ENCODE assay signal across 24 cellular contexts in the genomic region with DNA sequence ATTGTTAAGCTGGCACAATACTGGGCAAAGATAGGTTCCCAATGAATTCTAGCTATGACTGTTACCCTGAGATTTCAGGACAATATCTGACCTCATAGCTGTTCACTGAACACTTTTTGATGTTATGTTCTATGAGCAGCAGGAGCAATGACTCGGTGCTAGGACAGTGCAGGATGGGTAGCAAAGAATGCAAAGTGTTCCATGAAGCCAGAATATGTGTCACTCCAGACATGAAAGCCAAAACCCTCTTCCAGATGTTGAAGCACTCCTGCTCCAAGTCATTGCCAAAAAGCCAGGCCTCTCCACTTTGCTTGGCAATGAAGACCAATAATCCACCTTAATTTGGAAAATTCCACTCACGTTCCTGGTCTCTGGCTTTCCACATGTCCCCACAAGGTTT.
"Had no signal": no experiment of that assay in that cellular context is flagged by ENCODE, and none has a peak within 500 bp of the region (broad histone marks: within the 10 kb centered on the region; RNA-seq: fewer than 3 reads in every experiment).

No MANE protein-coding gene starts in this region.

- H3K4me3 Mint-ChIP-seq: activated B cell treated with CpG ODN at 0.5 μM for 24 hours; activated CD4-positive, alpha-beta memory T cell treated with anti-CD3 and anti-CD28 coated beads, Interleukin-2, amount 10 ng/mL, durations not matched to agents 7 days and 5 days; activated CD8-positive, alpha-beta memory T cell treated with anti-CD3 and anti-CD28 coated beads, Interleukin-2, amount 10 ng/mL, durations not matched to agents 7 days and 5 days; activated naive CD8-positive, alpha-beta T cell treated with anti-CD3 and anti-CD28 coated beads, Interleukin-2, amount 10 ng/mL, durations not matched to agents 7 days and 5 days; activated T-helper 17 cell treated with anti-CD3 and anti-CD28 coated beads, Interleukin-2, amount 50 U/mL, for 72 hours; mesothelial cell of epicardium; nephron; stimulated activated naive CD8-positive, alpha-beta T cell treated with anti-CD3 and anti-CD28 coated beads, Interleukin-15, Interleukin-2, amounts not matched to agents 100 ng/mL and 50 ng/mL, for 24 hours; type B pancreatic cell had no signal

- H3K4me3 ChIP-seq: lung had no signal

- H3K27me3 Mint-ChIP-seq: activated CD4-positive, alpha-beta memory T cell treated with anti-CD3 and anti-CD28 coated beads, Interleukin-2, amount 10 ng/mL, durations not matched to agents 7 days and 5 days; activated naive CD8-positive, alpha-beta T cell treated with anti-CD3 and anti-CD28 coated beads, Interleukin-2, amount 10 ng/mL, durations not matched to agents 7 days and 5 days had no signal

- H3K36me3 Mint-ChIP-seq: activated CD8-positive, alpha-beta memory T cell treated with anti-CD3 and anti-CD28 coated beads, Interleukin-2, amount 10 ng/mL, durations not matched to agents 7 days and 5 days; activated naive CD8-positive, alpha-beta T cell treated with anti-CD3 and anti-CD28 coated beads, Interleukin-2, amount 10 ng/mL, durations not matched to agents 7 days and 5 days; mesothelial cell of epicardium; type B pancreatic cell had no signal

- H3K27ac Mint-ChIP-seq: activated B cell treated with CpG ODN at 0.5 μM for 24 hours; activated CD4-positive, alpha-beta memory T cell treated with anti-CD3 and anti-CD28 coated beads, Interleukin-2, amount 10 ng/mL, durations not matched to agents 7 days and 5 days; activated CD8-positive, alpha-beta memory T cell treated with anti-CD3 and anti-CD28 coated beads, Interleukin-2, amount 10 ng/mL, durations not matched to agents 7 days and 5 days; activated naive CD8-positive, alpha-beta T cell treated with anti-CD3 and anti-CD28 coated beads, Interleukin-2, amount 10 ng/mL, durations not matched to agents 7 days and 5 days; activated T-helper 17 cell treated with anti-CD3 and anti-CD28 coated beads, Interleukin-2, amount 50 U/mL, for 72 hours; mesothelial cell of epicardium; nephron; stimulated activated naive CD8-positive, alpha-beta T cell treated with anti-CD3 and anti-CD28 coated beads, Interleukin-15, Interleukin-2, amounts not matched to agents 100 ng/mL and 50 ng/mL, for 24 hours; type B pancreatic cell had no signal

- ATAC-seq: activated CD8-positive, alpha-beta memory T cell treated with anti-CD3 and anti-CD28 coated beads, Interleukin-2, amount 10 ng/mL, durations not matched to agents 7 days and 5 days; activated T-helper 17 cell treated with anti-CD3 and anti-CD28 coated beads, Interleukin-2, amount 50 U/mL, for 72 hours; esophagus mucosa had no signal

- H3K4me1 Mint-ChIP-seq: activated B cell treated with CpG ODN at 0.5 μM for 24 hours; activated CD4-positive, alpha-beta memory T cell treated with anti-CD3 and anti-CD28 coated beads, Interleukin-2, amount 10 ng/mL, durations not matched to agents 7 days and 5 days; activated CD8-positive, alpha-beta memory T cell treated with anti-CD3 and anti-CD28 coated beads, Interleukin-2, amount 10 ng/mL, durations not matched to agents 7 days and 5 days; activated naive CD8-positive, alpha-beta T cell treated with anti-CD3 and anti-CD28 coated beads, Interleukin-2, amount 10 ng/mL, durations not matched to agents 7 days and 5 days; activated T-helper 17 cell treated with anti-CD3 and anti-CD28 coated beads, Interleukin-2, amount 50 U/mL, for 72 hours; mesothelial cell of epicardium; nephron had no signal

- DNase-seq: activated B cell treated with CpG ODN at 0.5 μM for 24 hours; activated CD4-positive, alpha-beta memory T cell treated with anti-CD3 and anti-CD28 coated beads, Interleukin-2, amount 10 ng/mL, durations not matched to agents 7 days and 5 days; activated CD4-positive, alpha-beta T cell treated with anti-CD3 and anti-CD28 coated beads for 48 hours; activated CD8-positive, alpha-beta memory T cell treated with anti-CD3 and anti-CD28 coated beads, Interleukin-2, amount 10 ng/mL, durations not matched to agents 7 days and 5 days; activated naive CD4-positive, alpha-beta T cell treated with Interleukin-2 at 50 U/mL for 16 hours; activated naive CD8-positive, alpha-beta T cell treated with anti-CD3 and anti-CD28 coated beads, Interleukin-2, amount 10 ng/mL, durations not matched to agents 7 days and 5 days; anterior cingulate cortex; effector CD4-positive, alpha-beta T cell; foreskin melanocyte; glutamatergic neuron; hippocampal formation; islet precursor cell; stimulated activated CD4-positive, alpha-beta T cell treated with anti-CD3 and anti-CD28 coated beads, Interleukin-12 subunit alpha, Interleukin-12 subunit beta, amount 100 ng/mL, for 4 hours; stimulated activated CD4-positive, alpha-beta T cell treated with anti-CD3 and anti-CD28 coated beads, Interleukin-1b, Interleukin-23, amount 100 ng/mL, for 48 hours; stimulated activated CD8-positive, alpha-beta memory T cell treated with anti-CD3 and anti-CD28 coated beads, Interleukin-4, amount 100 ng/mL, for 48 hours; SW 1271; T-helper 2 cell had no signal

- H3K9me3 Mint-ChIP-seq: activated B cell treated with CpG ODN at 0.5 μM for 24 hours; activated CD4-positive, alpha-beta memory T cell treated with anti-CD3 and anti-CD28 coated beads, Interleukin-2, amount 10 ng/mL, durations not matched to agents 7 days and 5 days; activated naive CD8-positive, alpha-beta T cell treated with anti-CD3 and anti-CD28 coated beads, Interleukin-2, amount 10 ng/mL, durations not matched to agents 7 days and 5 days; activated T-helper 17 cell treated with anti-CD3 and anti-CD28 coated beads, Interleukin-2, amount 50 U/mL, for 72 hours; mesothelial cell of epicardium; nephron; stimulated activated naive CD8-positive, alpha-beta T cell treated with anti-CD3 and anti-CD28 coated beads, Interleukin-15, Interleukin-2, amounts not matched to agents 100 ng/mL and 50 ng/mL, for 24 hours; type B pancreatic cell had no signal
